ENCODE assay signal across 8 cellular contexts in the genomic region with DNA sequence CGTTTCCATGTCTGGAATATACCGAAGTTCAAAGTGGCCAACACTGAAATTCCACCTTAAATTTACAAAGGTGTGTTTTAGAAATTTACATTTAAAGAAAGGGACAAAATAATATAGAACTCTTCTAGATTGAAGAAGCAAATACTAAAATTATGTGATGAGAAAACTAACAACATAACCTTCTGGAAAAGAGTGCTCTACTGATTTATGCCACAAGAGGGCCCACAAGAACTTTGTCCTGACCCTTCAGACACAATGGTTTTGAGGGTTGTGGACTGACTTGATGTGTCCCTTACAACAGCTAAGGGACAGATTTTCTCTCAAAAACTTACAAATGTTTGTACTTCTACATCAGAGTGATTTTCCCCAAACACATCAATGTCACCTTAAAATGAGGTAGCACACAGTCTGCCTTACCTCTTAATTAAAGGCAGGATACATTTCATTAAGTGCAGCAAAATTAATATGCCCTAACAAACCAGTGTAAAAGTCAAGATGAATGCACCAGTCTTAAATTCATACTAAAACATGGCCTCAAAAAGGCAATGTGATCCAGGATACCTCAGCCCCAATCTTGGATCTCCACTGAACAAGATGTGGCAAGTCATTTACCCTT. TPM values are rescaled to one million over a fixed set of nuclear protein-coding genes. Genes with fewer than 3 reads are reported as not detected.
DNase-seq lines count a peak whose midpoint lies in the region; ATAC-seq and TF ChIP-seq lines count a peak whose summit lies in the region.

No MANE protein-coding gene starts in this region.

- no peak overlapping the region for H3K9ac ChIP-seq in H9 (ENCODE audit: extremely low read depth, insufficient read length, low read length)

- H3K23ac ChIP-seq in H9 (ENCODE audit: insufficient read length, low read depth, low read length) = no peak overlapping the region

- CTCF ChIA-PET in activated CD8-positive, alpha-beta memory T cell treated with anti-CD3 and anti-CD28 coated beads, Interleukin-2, amount 10 ng/mL, durations not matched to agents 7 days and 5 days (lab: Charles Lee) = interaction anchor here (0.6 to 8.1 kb wide), 14 partner anchors 10 to 86 kb away, joined by 3 to 66 read pairs (median 3); no protein-coding TSS in a partner anchor

- H3K4me2 ChIP-seq in H9 (ENCODE audit: insufficient read depth, insufficient read length, low read length) = no peak overlapping the region

- H3K4me3 Mint-ChIP-seq in activated CD8-positive, alpha-beta memory T cell treated with anti-CD3 and anti-CD28 coated beads, Interleukin-2, amount 10 ng/mL, durations not matched to agents 7 days and 5 days = no peak overlapping the region
- H3K4me3 Mint-ChIP-seq in H9 = no peak overlapping the region

- H3K9me3 ChIP-seq in H9 (ENCODE audit: control insufficient read depth, low read depth, low read length) (no peaks in the 10 kb centered on the region), lower lobe of right lung (no peaks in the 10 kb centered on the region), suprapubic skin (no peaks in the 10 kb centered on the region)

- H4K91ac ChIP-seq in H9 (ENCODE audit: insufficient read length, low read depth, low read length) = no peak overlapping the region

- no peak overlapping the region for H3K27ac ChIP-seq in H9 (ENCODE audit: insufficient read length, low read depth, low read length)
- H3K27ac ChIP-seq in lower lobe of right lung = no peak overlapping the region
- no peak overlapping the region for H3K27ac ChIP-seq in suprapubic skin

- no CpG with 5 or more reads among the region's 2 CpGs for WGBS in H9 (ENCODE audit: extremely low coverage, insufficient read length, low lambda C conversion rate)
- 88% methylated on average over 2 of the region's 2 CpGs for WGBS in suprapubic skin

- peaks cover 24% of the 10 kb centered on the region for H3K36me3 Mint-ChIP-seq in activated CD8-positive, alpha-beta memory T cell treated with anti-CD3 and anti-CD28 coated beads, Interleukin-2, amount 10 ng/mL, durations not matched to agents 7 days and 5 days
- peaks cover 3 to 42% (median 33%) of the 10 kb centered on the region in 3 experiments; a peak in 5 of 7 replicates for H3K36me3 Mint-ChIP-seq in H9 (ENCODE audit: insufficient read depth in 1 of 3, low read depth in 3 of 3)

- no peak overlapping the region for H2AFZ ChIP-seq in H9 (ENCODE audit: low read length)

- intact Hi-C loops in lower lobe of right lung (cut with DNase I) = loop anchor here (10.0 kb wide), 1 partner anchor 84 kb away; no protein-coding TSS in a partner anchor

- H3K14ac ChIP-seq in H9 (ENCODE audit: insufficient read depth, low read length) = no peak overlapping the region

- H3K4me3 ChIP-seq in lower lobe of right lung (no peak overlapping the region), suprapubic skin (no peak overlapping the region)

- no peak overlapping the region for H2BK20ac ChIP-seq in H9 (ENCODE audit: low read depth, low read length, poor library complexity, severe bottlenecking)

- H3K4me1 Mint-ChIP-seq in activated CD8-positive, alpha-beta memory T cell treated with anti-CD3 and anti-CD28 coated beads, Interleukin-2, amount 10 ng/mL, durations not matched to agents 7 days and 5 days = peaks cover 4% of the 10 kb centered on the region
- peaks cover under 1 to 1% of the 10 kb centered on the region in 2 experiments for H3K4me1 Mint-ChIP-seq in H9

- ATAC-seq in activated CD8-positive, alpha-beta memory T cell treated with anti-CD3 and anti-CD28 coated beads, Interleukin-2, amount 10 ng/mL, durations not matched to agents 7 days and 5 days = peak; percentile 73
- ATAC-seq in lower lobe of right lung = peak; percentile 80 to 81

- no peak overlapping the region for H3T11ph ChIP-seq in H9 (ENCODE audit: low read length)

- H3K23me2 ChIP-seq in H9 (ENCODE audit: insufficient read length, low read depth, low read length, poor library complexity, severe bottlenecking) = no peaks in the 10 kb centered on the region

- H3K27me3 Mint-ChIP-seq in activated CD8-positive, alpha-beta memory T cell treated with anti-CD3 and anti-CD28 coated beads, Interleukin-2, amount 10 ng/mL, durations not matched to agents 7 days and 5 days = no peaks in the 10 kb centered on the region
- H3K27me3 Mint-ChIP-seq in H9 (ENCODE audit: low read depth) = no peaks in the 10 kb centered on the region

- no peaks in the 10 kb centered on the region for H3K9me3 Mint-ChIP-seq in activated CD8-positive, alpha-beta memory T cell treated with anti-CD3 and anti-CD28 coated beads, Interleukin-2, amount 10 ng/mL, durations not matched to agents 7 days and 5 days (ENCODE audit: low read depth)
- no peaks in the 10 kb centered on the region for H3K9me3 Mint-ChIP-seq in H9

- TF ChIP-seq EP300 in suprapubic skin (IDR thresholded peaks at IDR 0.05) = no peak

- H3K79me1 ChIP-seq in H9 (ENCODE audit: insufficient read depth, low read depth, low read length, poor library complexity, severe bottlenecking) = no peaks in the 10 kb centered on the region

- H3K4me1 ChIP-seq in H9 (ENCODE audit: insufficient read depth, low read length) = no peaks in the 10 kb centered on the region
- no peaks in the 10 kb centered on the region for H3K4me1 ChIP-seq in lower lobe of right lung
- H3K4me1 ChIP-seq in suprapubic skin = no peaks in the 10 kb centered on the region

- H4K5ac ChIP-seq in H9 (ENCODE audit: insufficient read length, low read depth, low read length) = no peak overlapping the region

- TF ChIP-seq POLR2A in suprapubic skin (IDR thresholded peaks at IDR 0.05) = no peak

- H3K27me3 ChIP-seq in H9 (ENCODE audit: insufficient read depth, low read length) = no peaks in the 10 kb centered on the region
- H3K27me3 ChIP-seq in lower lobe of right lung (ENCODE audit: low read depth) = no peaks in the 10 kb centered on the region
- H3K27me3 ChIP-seq in suprapubic skin = no peaks in the 10 kb centered on the region

- peak overlapping the region; percentile 52 for H3K27ac Mint-ChIP-seq in activated CD8-positive, alpha-beta memory T cell treated with anti-CD3 and anti-CD28 coated beads, Interleukin-2, amount 10 ng/mL, durations not matched to agents 7 days and 5 days
- peak overlapping the region in 1 of 3 experiments; percentile 14; a peak in 2 of 7 replicates for H3K27ac Mint-ChIP-seq in H9

- no peak overlapping the region for H2BK12ac ChIP-seq in H9 (ENCODE audit: insufficient read length, low read depth, low read length)

- no peak overlapping the region for H2BK15ac ChIP-seq in H9 (ENCODE audit: low read depth, low read length)

- no peak overlapping the region for H2AK5ac ChIP-seq in H9 (ENCODE audit: insufficient read length, low read length)

- no peak overlapping the region for H4K8ac ChIP-seq in H9 (replicated peaks; ENCODE audit: insufficient read length, low read depth, low read length)

- peaks cover 66% of the 10 kb centered on the region for H3K36me3 ChIP-seq in lower lobe of right lung
- H3K36me3 ChIP-seq in suprapubic skin = peaks cover 39% of the 10 kb centered on the region

- DNase-seq in activated CD8-positive, alpha-beta memory T cell treated with anti-CD3 and anti-CD28 coated beads, Interleukin-2, amount 10 ng/mL, durations not matched to agents 7 days and 5 days = peak; percentile 60
- no peak for DNase-seq in activated CD8-positive, alpha-beta memory T cell treated with anti-CD3 and anti-CD28 coated beads for 24 hours
- peak; percentile 40 for DNase-seq in H9
- DNase-seq in NCI-H1092 treated with DMSO at 0.1 percent for 48 hours (lab: John Stamatoyannopoulos, UW) = peak; percentile 12
- DNase-seq in T1000 (lab: John Stamatoyannopoulos, UW) = peak; percentile 3
- peak; percentile 85 for DNase-seq in dermis blood vessel endothelial cell
- no peak for DNase-seq in lower lobe of right lung
- no peak for DNase-seq in suprapubic skin (ENCODE audit: low spot score in 2 of 2)

- no peak overlapping the region for H2BK120ac ChIP-seq in H9 (ENCODE audit: low read depth, low read length, poor library complexity, severe bottlenecking)

- no peaks in the 10 kb centered on the region for H3K79me2 ChIP-seq in H9 (ENCODE audit: insufficient read depth, low read length)

- no peak overlapping the region for H3K56ac ChIP-seq in H9 (ENCODE audit: insufficient read length, low read depth, low read length)

- no peaks in the 10 kb centered on the region for H4K20me1 ChIP-seq in H9 (ENCODE audit: control insufficient read depth, insufficient read depth, insufficient read length)

- H3K4ac ChIP-seq in H9 (ENCODE audit: low read depth, low read length) = no peak overlapping the region

- no peak overlapping the region for H2BK5ac ChIP-seq in H9 (ENCODE audit: insufficient read length, low read length)

- no peak overlapping the region for H3K18ac ChIP-seq in H9 (ENCODE audit: insufficient read length, low read depth, low read length)

- peak; percentile 87 for TF ChIP-seq CTCF in H9 (conservative IDR thresholded peaks at IDR 0.05)
- TF ChIP-seq CTCF in lower lobe of right lung (IDR thresholded peaks at IDR 0.05) = peak; percentile 73
- TF ChIP-seq CTCF in suprapubic skin (IDR thresholded peaks at IDR 0.05) = peak; percentile 66 to 68

RNA-seq across cellular contexts. Expression of gene EIF2AK3, which starts 36.2 kb away (rescaled TPM):
- 10 to 100 TPM; 17.0 to 29.8 TPM for total RNA-seq in activated CD8-positive, alpha-beta memory T cell treated with anti-CD3 and anti-CD28 coated beads, Interleukin-2, amount 10 ng/mL, durations not matched to agents 7 days and 5 days
- 17.9 and 19.3 TPM in 2 replicates for total RNA-seq in H9 (2021)
- 19.7 and 30.1 TPM in 2 replicates for total RNA-seq in dermis blood vessel endothelial cell
- 16.0 TPM for total RNA-seq in lower lobe of right lung
- 10 to 100 TPM; 23.4 to 30.2 (median 23.9) TPM for total RNA-seq in suprapubic skin

Comparison
In these comparisons a context has a peak if more than half of its experiments do, and no peak if none do; other contexts are left out.
1. DNase-seq: peak in activated CD8-positive, alpha-beta memory T cell treated with anti-CD3 and anti-CD28 coated beads, Interleukin-2, amount 10 ng/mL, durations not matched to agents 7 days and 5 days (single experiment), H9 (single experiment), NCI-H1092 treated with DMSO at 0.1 percent for 48 hours (single experiment), T1000 (single experiment) and dermis blood vessel endothelial cell (single experiment); none in activated CD8-positive, alpha-beta memory T cell treated with anti-CD3 and anti-CD28 coated beads for 24 hours (single experiment), lower lobe of right lung (single experiment) and suprapubic skin (0 of 2).
2. Peak in every context shown above with its lines, with median percentiles within 50 percentile points of each other: CTCF ChIP-seq.